ENCODE assay signal across 9 cellular contexts in genomic region chrY:19567908-19568307, GRCh38.
DNase-seq lines count a peak whose midpoint lies in the region; ATAC-seq lines count a peak whose summit lies in the region.
"Had no signal": no experiment of that assay in that cellular context is flagged by ENCODE, and none has a peak within 500 bp of the region (broad histone marks: within the 10 kb centered on the region; RNA-seq: fewer than 3 reads in every experiment).

No MANE protein-coding gene starts in this region.

- peak overlapping the region; percentile 58 to 77 for H3K9ac ChIP-seq in duodenal mucosa (ENCODE audit: low read depth in 1 of 2, low read length in 2 of 2)

- peaks cover 0 to 49% (median 23%) of the 10 kb centered on the region in 7 donors for H3K4me1 Mint-ChIP-seq in naive thymus-derived CD4-positive, alpha-beta T cell

- peak; percentile 4 for ATAC-seq in GM19025 (IDR thresholded peaks at IDR 0.05; ENCODE audit: low read depth, unreplicated experiment)
- ATAC-seq in HG03432 (IDR thresholded peaks at IDR 0.05; ENCODE audit: unreplicated experiment), result peak; percentile 1
- ATAC-seq in naive thymus-derived CD4-positive, alpha-beta T cell, result no peak
- no peak for ATAC-seq in GM19395 (IDR thresholded peaks at IDR 0.05; ENCODE audit: unreplicated experiment)
- no peak for ATAC-seq in GM21786 (IDR thresholded peaks at IDR 0.05; ENCODE audit: unreplicated experiment)

- H3K9me3 ChIP-seq in duodenal mucosa (ENCODE audit: control insufficient read depth in 1 of 2, low read length in 2 of 2), result no peaks in the 10 kb centered on the region
- H3K9me3 ChIP-seq in naive thymus-derived CD4-positive, alpha-beta T cell (ENCODE audit: control insufficient read depth in 2 of 3, low read length in 3 of 3), result no peaks in the 10 kb centered on the region
- H3K9me3 ChIP-seq: tibial nerve had no signal

- peaks cover 0 to 12% (median 0%) of the 10 kb centered on the region in 5 donors for H3K36me3 Mint-ChIP-seq in naive thymus-derived CD4-positive, alpha-beta T cell

- H3K36me3 ChIP-seq in duodenal mucosa (ENCODE audit: control insufficient read depth in 1 of 2, insufficient read depth in 2 of 2, low read length in 2 of 2), result no peaks in the 10 kb centered on the region
- H3K36me3 ChIP-seq in naive thymus-derived CD4-positive, alpha-beta T cell (ENCODE audit: control insufficient read depth in 2 of 3, insufficient read depth in 3 of 3, low read length in 3 of 3), result no peaks in the 10 kb centered on the region
- H3K36me3 ChIP-seq: tibial nerve had no signal

- peak overlapping the region in 5 of 10 donors; percentile 91 to 99 (median 93) for H3K4me3 Mint-ChIP-seq in naive thymus-derived CD4-positive, alpha-beta T cell

- peak overlapping the region in 5 of 9 donors; percentile 99 to 100 (median 99) for H3K27ac Mint-ChIP-seq in naive thymus-derived CD4-positive, alpha-beta T cell

- H3K27ac ChIP-seq in duodenal mucosa (ENCODE audit: low read depth, low read length), result peak overlapping the region; percentile 61
- H3K27ac ChIP-seq in naive thymus-derived CD4-positive, alpha-beta T cell (ENCODE audit: low read depth, low read length), result peak overlapping the region; percentile 90

- no peaks in the 10 kb centered on the region for H3K9me3 Mint-ChIP-seq in naive thymus-derived CD4-positive, alpha-beta T cell

- peak overlapping the region; percentile 79 to 90 for H3K4me3 ChIP-seq in duodenal mucosa (ENCODE audit: low read depth in 1 of 2, low read length in 2 of 2)
- H3K4me3 ChIP-seq in naive thymus-derived CD4-positive, alpha-beta T cell (ENCODE audit: low read length), result peak overlapping the region; percentile 92

- H3K27me3 Mint-ChIP-seq in naive thymus-derived CD4-positive, alpha-beta T cell, result no peaks in the 10 kb centered on the region

- POLR2A ChIA-PET in naive thymus-derived CD4-positive, alpha-beta T cell (lab: Charles Lee), result interaction anchor here (0.7 to 3.4 kb wide), 22 partner anchors 10 to 1008 kb away, joined by 3 to 42 read pairs (median 4); partner anchors contain the start of genes EIF1AY and KDM5D

- DNase-seq in naive thymus-derived CD4-positive, alpha-beta T cell, result no peak
- no peak for DNase-seq in activated gamma-delta T cell (lab: John Stamatoyannopoulos, UW)
- DNase-seq: activated T-cell treated with anti-CD3 and anti-CD28 coated beads, Interleukin-2, amount 50 U/mL, for 1 hour had no signal

- H3K27me3 ChIP-seq in duodenal mucosa (ENCODE audit: control insufficient read depth in 1 of 2, insufficient read depth in 2 of 2, low read length in 2 of 2), result no peaks in the 10 kb centered on the region
- H3K27me3 ChIP-seq in naive thymus-derived CD4-positive, alpha-beta T cell (ENCODE audit: control insufficient read depth in 2 of 2, insufficient read depth in 2 of 2, low read length in 2 of 2), result no peaks in the 10 kb centered on the region
- H3K27me3 ChIP-seq: tibial nerve had no signal

- peaks cover 4% of the 10 kb centered on the region in 2 donors for H3K4me1 ChIP-seq in duodenal mucosa (ENCODE audit: control insufficient read depth in 1 of 2, insufficient read depth in 2 of 2, low read length in 2 of 2)
- H3K4me1 ChIP-seq in naive thymus-derived CD4-positive, alpha-beta T cell (ENCODE audit: control insufficient read depth in 2 of 2, insufficient read depth in 2 of 2, low read length in 2 of 2), result peaks cover 14 to 24% of the 10 kb centered on the region in 2 donors

- intact Hi-C loops in naive thymus-derived CD4-positive, alpha-beta T cell (cut with micrococcal nuclease), result loop anchor here (1.0 to 10.0 kb wide), 15 partner anchors 7 to 1689 kb away; partner anchors contain the start of genes EIF1AY (in 2 of the 2) and KDM5D (in 2 of the 2)

- CTCF ChIA-PET in naive thymus-derived CD4-positive, alpha-beta T cell (lab: Charles Lee), result interaction anchor here (0.6 to 1.4 kb wide), 4 partner anchors 66 to 1698 kb away, joined by 3 to 5 read pairs (median 4); no protein-coding TSS in a partner anchor

Comparison
In these comparisons a context has a peak if more than half of its experiments do, and no peak if none do; other contexts are left out.
1. ATAC-seq: peak in GM19025 (single experiment) and HG03432 (single experiment); none in naive thymus-derived CD4-positive, alpha-beta T cell (single experiment), GM19395 (single experiment) and GM21786 (single experiment).